8 cellular contexts compared by ENCODE assay signal in the genomic region with DNA sequence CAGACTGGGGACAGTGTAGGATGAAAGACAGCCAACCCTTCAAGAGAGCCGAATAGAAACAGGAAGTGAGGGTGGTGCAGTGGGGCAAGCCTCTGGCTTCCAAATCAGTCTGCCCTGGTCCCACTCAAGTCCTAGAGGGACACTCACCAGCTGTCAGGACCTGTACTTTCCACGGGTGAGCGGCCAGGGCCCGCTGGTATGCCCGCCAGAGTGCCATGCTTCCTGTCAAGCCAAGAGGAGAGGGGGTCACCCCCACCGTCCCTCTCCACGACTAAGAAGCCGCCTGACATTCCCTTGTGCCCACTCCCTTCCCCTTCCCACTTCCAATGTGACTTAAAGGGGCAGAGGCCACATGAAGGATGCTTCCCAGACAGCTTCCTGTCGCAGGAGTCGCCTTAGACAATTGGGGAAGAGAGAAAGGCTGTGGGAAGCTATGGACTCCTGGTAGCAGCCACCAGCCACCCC. TPM values are rescaled to one million over a fixed set of nuclear protein-coding genes. Genes with fewer than 3 reads are reported as not detected.
A peak's percentile ranks its signal among the peaks of the same experiment; 100 is the strongest.
DNase-seq lines count a peak whose midpoint lies in the region; ATAC-seq and TF ChIP-seq lines count a peak whose summit lies in the region.

No MANE protein-coding gene starts in this region.

- TSS peak; percentile 84 for BruUV-seq in PC-3 (replicated peaks; lab: Mats Ljungman, UMichigan)

- no peak overlapping the region for H4K8ac ChIP-seq in mesendoderm (ENCODE audit: low read depth, low read length)

- H3K79me1 ChIP-seq in mesendoderm (ENCODE audit: low read length): peaks cover 6% of the 10 kb centered on the region

- TF ChIP-seq CTCF in PC-3 (conservative IDR thresholded peaks at IDR 0.05; ENCODE audit: low read depth, low read length) (no peak), vagina (IDR thresholded peaks at IDR 0.05) (no peak)

- POLR2A ChIA-PET in PC-3 (lab: Charles Lee; ENCODE audit: unreplicated experiment): interaction anchor here (0.6 kb wide), 1 partner anchor 185 kb away, joined by 3 read pairs; no protein-coding TSS in a partner anchor

- H2AFZ ChIP-seq in PC-3 (ENCODE audit: low read length): peak overlapping the region; percentile 80

- in situ Hi-C loops in G401 (cut with HindIII; ENCODE audit: low sequenced_read_pairs): no loop called here

- H3K4me3 ChIP-seq in PC-3 (ENCODE audit: low read length) (peak overlapping the region; percentile 81), mesendoderm (ENCODE audit: low read length) (peak overlapping the region; percentile 88), vagina (peak overlapping the region; percentile 70 to 90)

- no CpG with 5 or more reads among the region's 10 CpGs for WGBS in mesendoderm (ENCODE audit: extremely low coverage, insufficient coverage, low lambda C conversion rate)

- H3K9ac ChIP-seq in PC-3 (ENCODE audit: low read length) (peak overlapping the region; percentile 97), mesendoderm (ENCODE audit: low read length) (peak overlapping the region; percentile 99)

- no peak overlapping the region for H3K18ac ChIP-seq in mesendoderm (ENCODE audit: low read length)

- DNase-seq in activated effector memory CD4-positive, alpha-beta T cell treated with anti-CD3 and anti-CD28 coated beads, Interleukin-2, amount 50 U/mL, for 16 hours: peak; percentile 66
- no peak for DNase-seq in activated effector memory CD4-positive, alpha-beta T cell treated with Interleukin-2 at 50 U/mL for 16 hours
- peak; percentile 4 for DNase-seq in PC-3
- DNase-seq in mesendoderm: peak; percentile 46
- DNase-seq in vagina (ENCODE audit: extremely low spot score in 2 of 2): no peak
- DNase-seq in G401 (ENCODE audit: low spot score): no peak
- DNase-seq in NCI-H510A (lab: John Stamatoyannopoulos, UW): no peak

- H2AK5ac ChIP-seq in mesendoderm (ENCODE audit: low read length): peak overlapping the region; percentile 88

- peak overlapping the region; percentile 97 for H3K23ac ChIP-seq in mesendoderm (ENCODE audit: low read length)

- CTCF ChIA-PET in PC-3 (lab: Charles Lee): no interaction called here

- H3K36me3 ChIP-seq in PC-3 (ENCODE audit: low read depth, low read length) (peaks cover 10% of the 10 kb centered on the region; the same call in 1 of the 2 replicates), mesendoderm (ENCODE audit: control insufficient read depth, insufficient read depth, low read length) (peaks cover 6% of the 10 kb centered on the region), vagina (peaks cover 0 to 12% of the 10 kb centered on the region in 2 donors)

- TF ChIP-seq POLR2A in vagina (IDR thresholded peaks at IDR 0.05): no peak

- no peaks in the 10 kb centered on the region for H3K9me2 ChIP-seq in PC-3 (replicated peaks; ENCODE audit: low read length)

- H3K27ac ChIP-seq in PC-3 (ENCODE audit: low read length) (peak overlapping the region; percentile 94), cingulate gyrus (ENCODE audit: low read depth, low read length) (peak overlapping the region; percentile 91), mesendoderm (ENCODE audit: low read depth, low read length) (no peak overlapping the region), vagina (peak overlapping the region; percentile 93)

- intact Hi-C loops in PC-3 (cut with micrococcal nuclease) (no loop called here), vagina (cut with DNase I) (no loop called here)

- no peaks in the 10 kb centered on the region for H4K20me1 ChIP-seq in PC-3 (ENCODE audit: low read length)

- H3K79me2 ChIP-seq in PC-3 (ENCODE audit: low read length): peaks cover 14% of the 10 kb centered on the region
- H3K79me2 ChIP-seq in mesendoderm (ENCODE audit: control insufficient read depth, insufficient read depth, low read length): no peaks in the 10 kb centered on the region

- H4K5ac ChIP-seq in mesendoderm (ENCODE audit: low read length): peak overlapping the region; percentile 33

- no peaks in the 10 kb centered on the region for H3K27me3 ChIP-seq in PC-3 (ENCODE audit: low read length)
- no peaks in the 10 kb centered on the region for H3K27me3 ChIP-seq in mesendoderm (ENCODE audit: insufficient read depth, low read length, poor library complexity)
- no peaks in the 10 kb centered on the region for H3K27me3 ChIP-seq in vagina

- peak overlapping the region; percentile 97 for H3K4me2 ChIP-seq in PC-3 (ENCODE audit: low read length)
- H3K4me2 ChIP-seq in mesendoderm (ENCODE audit: low read length): peak overlapping the region; percentile 100

- peak overlapping the region; percentile 28 for H3K4ac ChIP-seq in mesendoderm (ENCODE audit: low read depth, low read length)

- peaks cover 7% of the 10 kb centered on the region for H3F3A ChIP-seq in PC-3 (ENCODE audit: low read length, unreplicated experiment)

- no peak overlapping the region for H2BK15ac ChIP-seq in mesendoderm (replicated peaks; ENCODE audit: low read depth)

- H3K4me1 ChIP-seq in PC-3 (ENCODE audit: insufficient read depth, low read length) (peaks cover 32% of the 10 kb centered on the region), mesendoderm (ENCODE audit: control insufficient read depth, low read depth, low read length) (peaks cover 6% of the 10 kb centered on the region), vagina (peaks cover 28% of the 10 kb centered on the region)

- no peak overlapping the region for H2BK5ac ChIP-seq in mesendoderm (ENCODE audit: low read length)

- peak overlapping the region; percentile 99 for H3K56ac ChIP-seq in mesendoderm (ENCODE audit: low read length)

- H2BK120ac ChIP-seq in mesendoderm (ENCODE audit: low read depth, low read length): no peak overlapping the region

- ATAC-seq in PC-3: no peak

- no peaks in the 10 kb centered on the region for H3K9me3 ChIP-seq in PC-3 (ENCODE audit: low read length)
- no peaks in the 10 kb centered on the region for H3K9me3 ChIP-seq in vagina

RNA-seq across cellular contexts. Expression of a gene that starts 0.6 kb away (rescaled TPM):
- total RNA-seq in PC-3 (2014; rRNA removed) (41.8 and 59.2 TPM in 2 replicates), vagina (55.7 TPM)
- 84.5 TPM for polyA plus RNA-seq in mesendoderm (2013, experiment 1 of 2)
- polyA plus RNA-seq in mesendoderm (2013, experiment 2 of 2): 84.1 TPM
- 80.5 and 99.1 TPM in 2 replicates for total RNA-seq in G401 (2014; rRNA removed; shearing (Covaris generic))

RNA-seq across cellular contexts. Expression of a gene that starts 14.1 kb away (rescaled TPM):
- total RNA-seq in PC-3 (2014; rRNA removed) (0.52 and 3.6 TPM in 2 replicates), vagina (3.2 TPM)
- polyA plus RNA-seq in mesendoderm (2013, experiment 1 of 2): 0.15 TPM
- polyA plus RNA-seq in mesendoderm (2013, experiment 2 of 2): 0.11 TPM
- not detected in 2 replicates for total RNA-seq in G401 (2014; rRNA removed; shearing (Covaris generic))

RNA-seq across cellular contexts. Expression of a gene that starts 34.2 kb away (rescaled TPM):
- total RNA-seq in PC-3 (2014; rRNA removed) (82.2 and 98.1 TPM in 2 replicates), vagina (67.5 TPM)
- 75.2 TPM for polyA plus RNA-seq in mesendoderm (2013, experiment 1 of 2)
- polyA plus RNA-seq in mesendoderm (2013, experiment 2 of 2): 68.8 TPM
- 101 and 102 TPM in 2 replicates for total RNA-seq in G401 (2014; rRNA removed; shearing (Covaris generic))

RNA-seq across cellular contexts. Expression of a gene that starts 40.1 kb away (rescaled TPM):
- total RNA-seq in PC-3 (2014; rRNA removed) (0.51 and 1.6 TPM in 2 replicates), vagina (2.5 TPM)
- 0.72 TPM for polyA plus RNA-seq in mesendoderm (2013, experiment 1 of 2)
- polyA plus RNA-seq in mesendoderm (2013, experiment 2 of 2): 0.59 TPM
- not detected in 2 replicates for total RNA-seq in G401 (2014; rRNA removed; shearing (Covaris generic))

RNA-seq across cellular contexts. Expression of a gene that starts 47.1 kb away (rescaled TPM):
- total RNA-seq in PC-3 (2014; rRNA removed) (not detected in 2 replicates), vagina (1.5 TPM)
- polyA plus RNA-seq in mesendoderm (2013, experiment 1 of 2): 0.03 TPM
- polyA plus RNA-seq in mesendoderm (2013, experiment 2 of 2): 0.06 TPM
- total RNA-seq in G401 (2014; rRNA removed; shearing (Covaris generic)): not detected in 2 replicates

Comparison
In these comparisons a context has a peak if more than half of its experiments do, and no peak if none do; other contexts are left out.
1. DNase-seq: peak in activated effector memory CD4-positive, alpha-beta T cell treated with anti-CD3 and anti-CD28 coated beads, Interleukin-2, amount 50 U/mL, for 16 hours (single experiment), PC-3 (single experiment) and mesendoderm (single experiment); none in activated effector memory CD4-positive, alpha-beta T cell treated with Interleukin-2 at 50 U/mL for 16 hours (single experiment), vagina (0 of 2), G401 (single experiment) and NCI-H510A (single experiment).
2. Peak in every context shown above with its lines, with median percentiles within 50 percentile points of each other: H3K4me3 ChIP-seq.